In genomic region chr2:216082388-216082733, GRCh38 we compare ENCODE assay signal across 8 cellular contexts. TPM values are rescaled to one million over a fixed set of nuclear protein-coding genes. Genes with fewer than 3 reads are reported as not detected.
DNase-seq lines count a peak whose midpoint lies in the region; ATAC-seq and TF ChIP-seq lines count a peak whose summit lies in the region.

No MANE protein-coding gene starts in this region.

- H3K9me3 ChIP-seq in mesenchymal stem cell (ENCODE audit: control insufficient read depth, low read length), result no peaks in the 10 kb centered on the region
- no peaks in the 10 kb centered on the region for H3K9me3 ChIP-seq in vagina

- no peaks in the 10 kb centered on the region for H3K36me3 ChIP-seq in mesenchymal stem cell (ENCODE audit: control insufficient read depth in 1 of 2, insufficient read depth in 2 of 2, low read depth in 1 of 2, low read length in 2 of 2)
- no peaks in the 10 kb centered on the region for H3K36me3 ChIP-seq in vagina

- H3K9ac ChIP-seq in mesenchymal stem cell (ENCODE audit: low read length), result peak overlapping the region; percentile 90

- H3K79me1 ChIP-seq in mesenchymal stem cell (replicated peaks; ENCODE audit: low read length, poor library complexity, severe bottlenecking), result peaks cover 5% of the 10 kb centered on the region

- peak overlapping the region; percentile 96 for H3K4me3 Mint-ChIP-seq in HFFc6

- H3K27me3 Mint-ChIP-seq in HFFc6 (ENCODE audit: insufficient read depth), result peaks cover 24% of the 10 kb centered on the region

- H2BK15ac ChIP-seq in mesenchymal stem cell (ENCODE audit: low read depth, poor library complexity, severe bottlenecking), result no peak overlapping the region

- no peaks in the 10 kb centered on the region for H3K9me3 Mint-ChIP-seq in HFFc6

- TF ChIP-seq CTCF in AG09309 (IDR thresholded peaks at IDR 0.05; ENCODE audit: control insufficient read depth, insufficient read depth, low read depth, low read length, missing control alignments) (no peak), HFFc6 (IDR thresholded peaks at IDR 0.05) (no peak), astrocyte of the cerebellum (IDR thresholded peaks at IDR 0.05; ENCODE audit: low read depth, low read length, missing control alignments) (no peak), vagina (IDR thresholded peaks at IDR 0.05) (no peak)

- no peak for TF ChIP-seq POLR2A in vagina (IDR thresholded peaks at IDR 0.05)

- 62% methylated on average over 7 of the region's 7 CpGs for WGBS in mesenchymal stem cell

- intact Hi-C loops in vagina (cut with DNase I), result no loop called here

- DNase-seq in AG09309 (ENCODE audit: low read depth) (no peak), HFFc6 (no peak), astrocyte of the cerebellum (ENCODE audit: low read depth) (no peak), mesenchymal stem cell (no peak), vagina (ENCODE audit: extremely low spot score in 2 of 2) (no peak)
- no peak for DNase-seq in activated CD4-positive, CD25-positive, alpha-beta regulatory T cell (lab: John Stamatoyannopoulos, UW)

- in situ Hi-C loops in astrocyte of the cerebellum (cut with HindIII; ENCODE audit: low sequenced_read_pairs), result no loop called here

- no peak overlapping the region for H2BK12ac ChIP-seq in mesenchymal stem cell (ENCODE audit: low read length in 2 of 2)

- H3K36me3 Mint-ChIP-seq in HFFc6 (ENCODE audit: low read depth), result no peaks in the 10 kb centered on the region

- no peak overlapping the region for H3K14ac ChIP-seq in mesenchymal stem cell (ENCODE audit: low read length in 2 of 2)

- ATAC-seq in GM18517 (IDR thresholded peaks at IDR 0.05; ENCODE audit: unreplicated experiment) (no peak), GM21381 (IDR thresholded peaks at IDR 0.05; ENCODE audit: unreplicated experiment) (no peak)

- H3K4ac ChIP-seq in mesenchymal stem cell (ENCODE audit: low read depth in 1 of 2, low read length in 2 of 2), result no peak overlapping the region

- no peak overlapping the region for H3K18ac ChIP-seq in mesenchymal stem cell (ENCODE audit: low read depth in 1 of 2, low read length in 2 of 2)

- no peak overlapping the region for H4K91ac ChIP-seq in mesenchymal stem cell (ENCODE audit: low read length)

- no peak overlapping the region for H4K8ac ChIP-seq in mesenchymal stem cell (ENCODE audit: low read length)

- H2AFZ ChIP-seq in mesenchymal stem cell (ENCODE audit: low read depth, low read length), result no peak overlapping the region

- no peak overlapping the region for H3K27ac ChIP-seq in mesenchymal stem cell (ENCODE audit: low read length, poor library complexity, severe bottlenecking)
- peak overlapping the region; percentile 4 for H3K27ac ChIP-seq in vagina

- peaks cover 32% of the 10 kb centered on the region for H3K4me1 Mint-ChIP-seq in HFFc6 (ENCODE audit: low read depth)

- H3K4me1 ChIP-seq in mesenchymal stem cell (ENCODE audit: control insufficient read depth, insufficient read depth, low read depth, low read length) (peaks cover 12% of the 10 kb centered on the region), vagina (no peaks in the 10 kb centered on the region)

- H3K27ac Mint-ChIP-seq in HFFc6, result no peak overlapping the region

- H2BK5ac ChIP-seq in mesenchymal stem cell (ENCODE audit: low read depth, low read length, poor library complexity, severe bottlenecking), result no peak overlapping the region

- H2BK120ac ChIP-seq in mesenchymal stem cell (ENCODE audit: low read depth, low read length), result no peak overlapping the region

- H3K4me3 ChIP-seq in AG09309 (ENCODE audit: control insufficient read depth, low read depth, low read length), result peak overlapping the region; percentile 90
- peak overlapping the region; percentile 72 for H3K4me3 ChIP-seq in astrocyte of the cerebellum (ENCODE audit: low read depth, low read length)
- H3K4me3 ChIP-seq in mesenchymal stem cell (ENCODE audit: insufficient read depth in 1 of 2, low read depth in 1 of 2, low read length in 2 of 2), result peak overlapping the region in 1 of 2 experiments; percentile 93
- peak overlapping the region; percentile 59 to 61 for H3K4me3 ChIP-seq in vagina

- H2AK5ac ChIP-seq in mesenchymal stem cell (ENCODE audit: low read length, severe bottlenecking), result peak overlapping the region; percentile 80

- H3K4me2 ChIP-seq in mesenchymal stem cell (ENCODE audit: low read length, poor library complexity, severe bottlenecking), result peak overlapping the region; percentile 93

- H3K27me3 ChIP-seq in mesenchymal stem cell (ENCODE audit: control insufficient read depth in 1 of 2, insufficient read depth in 1 of 2, low read length in 2 of 2), result peaks cover 0 to 9% of the 10 kb centered on the region in 2 experiments
- no peaks in the 10 kb centered on the region for H3K27me3 ChIP-seq in vagina

- H3K23ac ChIP-seq in mesenchymal stem cell (ENCODE audit: low read length in 2 of 2), result no peak overlapping the region

RNA-seq across cellular contexts. Expression of gene TMEM169, which starts 0.6 kb away (rescaled TPM):
- total RNA-seq in HFFc6 (2021; fragmentation: NEBNext Ultra II Directional; extraction: Animal tissue kit (Norgen Biotek cat#: 25700)), result under 1 TPM in 3 of 6 experiments, not detected in 3; 0.09 to 0.25 (median 0.13) TPM
- 1.2 TPM for polyA plus RNA-seq in mesenchymal stem cell (2013, experiment 1 of 2)
- polyA plus RNA-seq in mesenchymal stem cell (2013, experiment 2 of 2), result 1.2 TPM
- total RNA-seq in vagina, result not detected

RNA-seq across cellular contexts. Expression of gene PECR, which starts 0.8 kb away (rescaled TPM):
- total RNA-seq in HFFc6 (2021; fragmentation: NEBNext Ultra II Directional; extraction: Animal tissue kit (Norgen Biotek cat#: 25700)), result 1 to 10 TPM; 4.9 to 7.5 (median 6.4) TPM
- 5.5 TPM for polyA plus RNA-seq in mesenchymal stem cell (2013, experiment 1 of 2)
- polyA plus RNA-seq in mesenchymal stem cell (2013, experiment 2 of 2), result 4.8 TPM
- 13.0 TPM for total RNA-seq in vagina

RNA-seq across cellular contexts. Expression of gene XRCC5, which starts 26.8 kb away (rescaled TPM):
- 100 to 1,000 TPM; 291 to 372 (median 352) TPM for total RNA-seq in HFFc6 (2021; fragmentation: NEBNext Ultra II Directional; extraction: Animal tissue kit (Norgen Biotek cat#: 25700))
- 151 TPM for polyA plus RNA-seq in mesenchymal stem cell (2013, experiment 1 of 2)
- polyA plus RNA-seq in mesenchymal stem cell (2013, experiment 2 of 2), result 150 TPM
- total RNA-seq in vagina, result 118 TPM
